15 cellular contexts compared by ENCODE assay signal in the genomic region with DNA sequence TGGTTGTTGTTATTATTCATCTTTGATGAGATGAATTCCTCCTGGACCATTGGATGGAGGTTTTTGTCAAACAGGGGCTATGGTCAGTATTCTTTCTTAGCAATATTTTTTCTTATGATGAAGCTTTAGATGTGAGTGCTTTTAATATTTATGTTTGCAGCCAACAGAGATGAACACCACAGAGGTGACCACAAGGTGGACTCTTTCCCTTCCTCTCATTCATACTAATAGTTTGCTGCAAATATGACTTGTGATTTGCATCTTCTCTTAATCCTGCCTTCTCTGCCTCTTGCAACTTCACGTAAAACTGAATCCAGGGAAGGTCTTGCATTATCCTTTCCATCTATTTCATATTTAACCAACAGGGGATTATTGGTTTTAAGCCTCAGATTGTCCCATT.
A peak's percentile ranks its signal among the peaks of the same experiment; 100 is the strongest.
DNase-seq lines count a peak whose midpoint lies in the region; ATAC-seq and TF ChIP-seq lines count a peak whose summit lies in the region.
"Had no signal": no experiment of that assay in that cellular context is flagged by ENCODE, and none has a peak within 500 bp of the region (broad histone marks: within the 10 kb centered on the region; RNA-seq: fewer than 3 reads in every experiment).

No MANE protein-coding gene starts in this region.

- peak; percentile 40; the same call in 1 of the 2 replicates for TF ChIP-seq CTCF in WERI-Rb-1 (IDR thresholded peaks at IDR 0.05; ENCODE audit: low read depth, low read length)
- peak; percentile 63 for TF ChIP-seq CTCF in kidney epithelial cell (IDR thresholded peaks at IDR 0.05; ENCODE audit: insufficient read depth, low read length, poor library complexity, severe bottlenecking)
- TF ChIP-seq CTCF in PC-9 (conservative IDR thresholded peaks at IDR 0.05): no peak

- no peaks in the 10 kb centered on the region for H4K20me1 ChIP-seq in PC-9 (ENCODE audit: insufficient read depth)

- intact Hi-C loops in PC-9 (cut with micrococcal nuclease; ENCODE audit: unreplicated experiment): no loop called here

- H3K9me3 ChIP-seq in WERI-Rb-1 (ENCODE audit: severe bottlenecking) (no peaks in the 10 kb centered on the region), PC-9 (ENCODE audit: insufficient read depth, low read depth) (no peaks in the 10 kb centered on the region; the same call in 1 of the 2 replicates)
- H3K9me3 ChIP-seq: SJSA1 had no signal

- H3K36me3 ChIP-seq in WERI-Rb-1: no peaks in the 10 kb centered on the region
- H3K36me3 ChIP-seq in kidney epithelial cell (ENCODE audit: control insufficient read depth, insufficient read depth, low read length): no peaks in the 10 kb centered on the region
- H3K36me3 ChIP-seq in PC-9 (ENCODE audit: low read depth): no peaks in the 10 kb centered on the region
- H3K36me3 ChIP-seq: SJSA1 had no signal

- peak; percentile 53 for ATAC-seq in HG03432 (IDR thresholded peaks at IDR 0.05; ENCODE audit: unreplicated experiment)
- ATAC-seq: effector memory CD8-positive, alpha-beta T cell; naive thymus-derived CD4-positive, alpha-beta T cell had no signal

- DNase-seq in ELR (ENCODE audit: low read depth) (peak; percentile 3), WERI-Rb-1 (no peak), kidney epithelial cell (ENCODE audit: low read depth) (no peak), PC-9 (no peak), COLO668 (lab: John Stamatoyannopoulos, UW; ENCODE audit: unreplicated experiment) (no peak), NCI-H2227 (lab: John Stamatoyannopoulos, UW; ENCODE audit: unreplicated experiment) (no peak)
- DNase-seq in effector CD4-positive, alpha-beta T cell: no peak
- DNase-seq: activated CD4-positive, alpha-beta T cell treated with anti-CD3 and anti-CD28 coated beads, Interleukin-2, amount 10 ng/mL, durations not matched to agents 24 days and 14 days; activated naive CD4-positive, alpha-beta T cell treated with anti-CD3 and anti-CD28 coated beads, Interleukin-2, amount 50 U/mL, for 16 hours; effector memory CD8-positive, alpha-beta T cell; HCEC 1CT; naive thymus-derived CD4-positive, alpha-beta T cell; NCI-H146 had no signal

- H3F3A ChIP-seq in PC-9 (ENCODE audit: insufficient read depth, low read depth): no peaks in the 10 kb centered on the region

- CTCF ChIA-PET in PC-9 (lab: Charles Lee): no interaction called here

- H3K27ac ChIP-seq in WERI-Rb-1: no peak overlapping the region
- no peak overlapping the region for H3K27ac ChIP-seq in PC-9
- H3K27ac ChIP-seq: SJSA1 had no signal

- H2AFZ ChIP-seq in PC-9: no peak overlapping the region

- no peaks in the 10 kb centered on the region for H3K79me2 ChIP-seq in PC-9 (ENCODE audit: low read depth)

- peaks cover 20% of the 10 kb centered on the region for H3K4me1 ChIP-seq in PC-9 (replicated peaks; ENCODE audit: insufficient read depth)
- H3K4me1 ChIP-seq: SJSA1 had no signal

- H3K4me3 ChIP-seq in WERI-Rb-1 (ENCODE audit: low read depth, low read length) (no peak overlapping the region), kidney epithelial cell (ENCODE audit: low read depth, low read length) (no peak overlapping the region), PC-9 (no peak overlapping the region)
- H3K4me3 ChIP-seq: SJSA1 had no signal

- H3K27me3 ChIP-seq in WERI-Rb-1 (ENCODE audit: insufficient read depth, low read depth, severe bottlenecking) (no peaks in the 10 kb centered on the region), kidney epithelial cell (ENCODE audit: control insufficient read depth, insufficient read depth, low read length) (no peaks in the 10 kb centered on the region), PC-9 (ENCODE audit: insufficient read depth, low read depth) (no peaks in the 10 kb centered on the region)
- H3K27me3 ChIP-seq: SJSA1 had no signal

- no TSS peak for BruUV-seq in PC-9 (replicated peaks; lab: Mats Ljungman, UMichigan)

- POLR2A ChIA-PET in PC-9 (lab: Charles Lee; ENCODE audit: unreplicated experiment): no interaction called here

- no peak overlapping the region for H3K4me2 ChIP-seq in PC-9

- H3K9me2 ChIP-seq in PC-9 (ENCODE audit: insufficient read depth): no peaks in the 10 kb centered on the region
